ENCODE assay signal across 8 cellular contexts in the genomic region with DNA sequence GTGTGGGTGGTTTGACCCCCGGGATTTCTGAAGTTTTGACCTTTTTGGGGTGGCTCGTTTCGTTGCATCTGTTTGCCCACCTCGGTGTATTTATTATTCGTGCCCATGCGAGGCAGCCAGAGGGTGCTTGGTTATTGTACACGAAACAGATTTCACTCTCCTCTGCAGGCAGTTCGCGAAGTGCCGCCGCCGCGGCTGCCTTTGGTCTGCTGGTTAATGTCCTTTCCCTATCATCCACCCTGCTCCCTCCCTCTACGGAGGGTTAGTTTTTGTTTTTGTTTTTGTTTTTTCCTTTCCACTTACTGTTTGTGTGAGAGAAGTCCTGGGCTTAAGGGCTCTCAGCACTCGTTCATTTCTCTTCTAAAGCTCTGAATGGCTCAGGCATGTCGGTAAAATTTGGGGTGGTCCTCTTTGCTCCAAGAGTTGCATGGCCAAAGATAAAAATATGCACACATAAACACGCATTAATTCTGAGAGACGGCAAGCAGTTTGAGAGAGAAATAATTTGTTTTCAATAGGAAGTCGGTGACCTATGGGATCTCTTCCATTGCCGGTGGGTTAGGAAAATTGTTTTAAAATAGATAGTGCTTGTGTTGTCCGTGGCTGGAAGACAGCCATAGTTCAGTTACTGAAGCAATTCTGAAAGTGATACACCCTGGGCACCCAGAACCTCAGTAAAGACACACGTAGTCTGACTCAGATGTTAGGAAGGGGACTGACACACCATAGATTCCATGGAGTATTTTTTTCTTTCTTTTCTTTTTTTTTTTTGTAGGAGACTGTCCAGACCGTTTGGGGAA. TPM values are rescaled to one million over a fixed set of nuclear protein-coding genes. Genes with fewer than 3 reads are reported as not detected.
DNase-seq lines count a peak whose midpoint lies in the region; ATAC-seq and TF ChIP-seq lines count a peak whose summit lies in the region.

No MANE protein-coding gene starts in this region.

- peaks cover 8 to 27% (median 22%) of the 10 kb centered on the region in 7 donors for H3K4me1 Mint-ChIP-seq in naive thymus-derived CD4-positive, alpha-beta T cell

- H3K4me3 Mint-ChIP-seq in naive thymus-derived CD4-positive, alpha-beta T cell: peak overlapping the region; percentile 66 to 90 (median 82)

- CTCF ChIA-PET in naive thymus-derived CD4-positive, alpha-beta T cell (lab: Charles Lee): no interaction called here

- WGBS in aorta, 2 donors: 2% methylated on average over 23 of the region's 23 CpGs

- peak overlapping the region; percentile 70 for H3K9ac ChIP-seq in DND-41 (ENCODE audit: low read depth, low read length)
- peak overlapping the region; percentile 73 for H3K9ac ChIP-seq in Loucy (ENCODE audit: low read depth, low read length, poor library complexity, severe bottlenecking)

- H3K9me2 ChIP-seq in Loucy (replicated peaks; ENCODE audit: low read depth, low read length): no peaks in the 10 kb centered on the region

- no peak for DNase-seq in DND-41
- DNase-seq in activated CD8-positive, alpha-beta memory T cell treated with anti-CD3 and anti-CD28 coated beads, Interleukin-2, amount 50 U/mL, for 4 hours: peak; percentile 23
- DNase-seq in fibroblast of peridontal ligament (ENCODE audit: extremely low read depth): peak; percentile 82
- DNase-seq in naive thymus-derived CD4-positive, alpha-beta T cell: peak in 1 of 9 donors; percentile 4
- no peak for DNase-seq in aorta
- DNase-seq in SIG-M5 treated with dmso at 0.1 percent for 504 hours (lab: John Stamatoyannopoulos, UW; ENCODE audit: unreplicated experiment): no peak

- H3K27ac ChIP-seq in DND-41 (ENCODE audit: low read length) (peak overlapping the region; percentile 30; the same call in 1 of the 2 replicates), aorta (ENCODE audit: low read depth in 1 of 2, low read length in 2 of 2) (no peak overlapping the region)
- H3K27ac ChIP-seq in naive thymus-derived CD4-positive, alpha-beta T cell (ENCODE audit: low read depth, low read length): no peak overlapping the region

- no peak for TF ChIP-seq CTCF in DND-41 (IDR thresholded peaks at IDR 0.05; ENCODE audit: borderline replicate concordance, extremely low read depth, low read length, poor library complexity, severe bottlenecking)
- TF ChIP-seq CTCF in Loucy (conservative IDR thresholded peaks at IDR 0.05; ENCODE audit: low read length): no peak

- no peaks in the 10 kb centered on the region for H3K36me3 Mint-ChIP-seq in naive thymus-derived CD4-positive, alpha-beta T cell

- peak overlapping the region; percentile 80 for H3K4me2 ChIP-seq in DND-41 (ENCODE audit: insufficient read depth, low read length)
- peak overlapping the region; percentile 88 for H3K4me2 ChIP-seq in Loucy (ENCODE audit: low read depth, low read length, poor library complexity, severe bottlenecking)

- H4K20me1 ChIP-seq in DND-41 (ENCODE audit: insufficient read depth, low read length): peaks cover 10% of the 10 kb centered on the region
- peaks cover 8% of the 10 kb centered on the region for H4K20me1 ChIP-seq in Loucy (ENCODE audit: insufficient read depth, low read length, poor library complexity, severe bottlenecking)

- H3K4me3 ChIP-seq in DND-41 (ENCODE audit: low read depth in 1 of 2, low read length in 2 of 2) (peak overlapping the region; percentile 72 to 84; a peak in 3 of 4 replicates), Loucy (ENCODE audit: low read length, poor library complexity, severe bottlenecking) (peak overlapping the region; percentile 79), aorta (ENCODE audit: low read length in 2 of 2) (peak overlapping the region; percentile 68 to 99)
- H3K4me3 ChIP-seq in naive thymus-derived CD4-positive, alpha-beta T cell (ENCODE audit: low read length): peak overlapping the region; percentile 56

- POLR2A ChIA-PET in naive thymus-derived CD4-positive, alpha-beta T cell (lab: Charles Lee): no interaction called here

- peaks cover 41 to 81% (median 55%) of the 10 kb centered on the region in 5 donors for H3K27me3 Mint-ChIP-seq in naive thymus-derived CD4-positive, alpha-beta T cell

- no peaks in the 10 kb centered on the region; the same call in 1 of the 2 replicates for H3F3A ChIP-seq in Loucy (ENCODE audit: low read depth)

- no peak for ATAC-seq in DND-41 (ENCODE audit: insufficient read depth, low read depth)
- peak; percentile 26 for ATAC-seq in naive thymus-derived CD4-positive, alpha-beta T cell
- peak; percentile 51 for ATAC-seq in aorta (ENCODE audit: low FRiP score)
- ATAC-seq in HG03521 (IDR thresholded peaks at IDR 0.05; ENCODE audit: unreplicated experiment): no peak

- peak overlapping the region; percentile 79 for H2AFZ ChIP-seq in DND-41 (ENCODE audit: low read depth, low read length)
- peak overlapping the region; percentile 99 for H2AFZ ChIP-seq in Loucy (ENCODE audit: low read length)

- no peaks in the 10 kb centered on the region for H3K9me3 ChIP-seq in DND-41 (ENCODE audit: insufficient read depth, low read length, severe bottlenecking)
- no peaks in the 10 kb centered on the region for H3K9me3 ChIP-seq in Loucy (ENCODE audit: insufficient read depth, low read depth, low read length)
- H3K9me3 ChIP-seq in naive thymus-derived CD4-positive, alpha-beta T cell (ENCODE audit: control insufficient read depth in 2 of 3, low read length in 3 of 3): no peaks in the 10 kb centered on the region
- H3K9me3 ChIP-seq in aorta (ENCODE audit: control insufficient read depth, low read length): no peaks in the 10 kb centered on the region

- H3K36me3 ChIP-seq in DND-41 (ENCODE audit: insufficient read depth, low read length) (no peaks in the 10 kb centered on the region), Loucy (ENCODE audit: insufficient read depth, low read length) (no peaks in the 10 kb centered on the region), aorta (ENCODE audit: control insufficient read depth in 1 of 2, insufficient read depth in 2 of 2, low read length in 1 of 2) (no peaks in the 10 kb centered on the region)
- no peaks in the 10 kb centered on the region for H3K36me3 ChIP-seq in naive thymus-derived CD4-positive, alpha-beta T cell (ENCODE audit: control insufficient read depth in 2 of 3, insufficient read depth in 3 of 3, low read length in 3 of 3)

- H3K27ac Mint-ChIP-seq in naive thymus-derived CD4-positive, alpha-beta T cell: peak overlapping the region in 3 of 9 donors; percentile 8 to 69 (median 40)

- peaks cover 0 to 5% (median 0%) of the 10 kb centered on the region in 11 donors for H3K9me3 Mint-ChIP-seq in naive thymus-derived CD4-positive, alpha-beta T cell

- H3K4me1 ChIP-seq in DND-41 (ENCODE audit: insufficient read depth, low read length): peaks cover 25% of the 10 kb centered on the region
- H3K4me1 ChIP-seq in Loucy (ENCODE audit: insufficient read depth, low read length, poor library complexity, severe bottlenecking): peaks cover 28% of the 10 kb centered on the region
- no peaks in the 10 kb centered on the region for H3K4me1 ChIP-seq in naive thymus-derived CD4-positive, alpha-beta T cell (ENCODE audit: control insufficient read depth in 2 of 2, insufficient read depth in 2 of 2, low read length in 2 of 2)
- peaks cover 0 to 3% of the 10 kb centered on the region in 2 donors for H3K4me1 ChIP-seq in aorta (ENCODE audit: control insufficient read depth in 1 of 2, insufficient read depth in 2 of 2, low read length in 2 of 2)

- intact Hi-C loops in naive thymus-derived CD4-positive, alpha-beta T cell (cut with micrococcal nuclease): loop anchor here in 1 of 2 donors (5.0 to 10.0 kb wide), 4 partner anchors 104 to 753 kb away; a partner anchor contains a TSS
- intact Hi-C loops in aorta (cut with DNase I): loop anchor here (2.0 to 10.0 kb wide), 6 partner anchors 91 to 274 kb away; no protein-coding TSS in a partner anchor

- no peaks in the 10 kb centered on the region for H3K79me2 ChIP-seq in DND-41 (ENCODE audit: insufficient read depth, low read length)
- H3K79me2 ChIP-seq in Loucy (ENCODE audit: insufficient read depth, low read length): peaks cover 29% of the 10 kb centered on the region

- peaks cover 62% of the 10 kb centered on the region for H3K27me3 ChIP-seq in DND-41 (ENCODE audit: insufficient read depth, low read length, poor library complexity)
- peaks cover 17% of the 10 kb centered on the region for H3K27me3 ChIP-seq in Loucy (ENCODE audit: insufficient read depth, low read length, poor library complexity, severe bottlenecking)
- peaks cover 0 to 3% of the 10 kb centered on the region in 2 donors for H3K27me3 ChIP-seq in naive thymus-derived CD4-positive, alpha-beta T cell (ENCODE audit: control insufficient read depth in 2 of 2, insufficient read depth in 2 of 2, low read length in 2 of 2)
- no peaks in the 10 kb centered on the region for H3K27me3 ChIP-seq in aorta (ENCODE audit: control insufficient read depth in 1 of 2, insufficient read depth in 2 of 2, low read length in 1 of 2)

RNA-seq across cellular contexts. Expression of a gene that starts 1.2 kb away (rescaled TPM):
- total RNA-seq in naive thymus-derived CD4-positive, alpha-beta T cell: 1 to 10 TPM in 3 of 5 experiments, under 1 TPM in 2; 0.46 to 8.5 (median 1.7) TPM
- polyA plus RNA-seq in naive thymus-derived CD4-positive, alpha-beta T cell: not detected
- total RNA-seq in aorta: 10 to 100 TPM; 44.0 to 65.7 TPM
- polyA plus RNA-seq in aorta: 10 to 100 TPM in 1 of 2 donors, 1 to 10 TPM in 1; 7.6 to 41.8 TPM

Comparison
In these comparisons a context has a peak if more than half of its experiments do, and no peak if none do; other contexts are left out.
1. ATAC-seq: peak in naive thymus-derived CD4-positive, alpha-beta T cell (single experiment) and aorta (single experiment); none in DND-41 (single experiment) and HG03521 (single experiment).
2. DNase-seq: peak in activated CD8-positive, alpha-beta memory T cell treated with anti-CD3 and anti-CD28 coated beads, Interleukin-2, amount 50 U/mL, for 4 hours (single experiment) and fibroblast of peridontal ligament (single experiment); none in DND-41 (single experiment), aorta (0 of 2) and SIG-M5 treated with dmso at 0.1 percent for 504 hours (single experiment).
3. RNA of a gene that starts 1.2 kb away (total RNA-seq): 44.0 to 65.7 TPM in aorta; 0.46 to 8.5 TPM in naive thymus-derived CD4-positive, alpha-beta T cell; every median in the first group is over 4 times any median in the second.
4. Peak in every context shown above with its lines, with median percentiles within 50 percentile points of each other: H3K4me3 ChIP-seq.